ENCODE assay signal across 8 cellular contexts in genomic region chr3:101779047-101779807, GRCh38. TPM values are rescaled to one million over a fixed set of nuclear protein-coding genes. Genes with fewer than 3 reads are reported as not detected.
DNase-seq lines count a peak whose midpoint lies in the region; ATAC-seq and TF ChIP-seq lines count a peak whose summit lies in the region.

Gene NXPE3, plus strand, starts transcription at chr3:101779211. Its CDS starts 6,386 bp downstream, at chr3:101785597.

- H2AFZ ChIP-seq in OCI-LY3 (ENCODE audit: low read depth, low read length), result peak within 1 kb of the TSS; percentile 86

- H3K9ac ChIP-seq in OCI-LY3 (ENCODE audit: low read length), result peak within 1 kb of the TSS; percentile 62
- H3K9ac ChIP-seq in mucosa of rectum (ENCODE audit: low read depth in 1 of 2, low read length in 2 of 2), result peak within 1 kb of the TSS; percentile 74 to 83

- H3K4me1 ChIP-seq in OCI-LY3 (ENCODE audit: low read length), result peaks cover 15% of the 10 kb centered on the region
- H3K4me1 ChIP-seq in mucosa of rectum (ENCODE audit: control insufficient read depth in 2 of 2, insufficient read depth in 2 of 2, low read length in 2 of 2), result peaks cover 7 to 13% of the 10 kb centered on the region in 2 donors

- H3K36me3 ChIP-seq in OCI-LY3 (replicated peaks; ENCODE audit: low read depth, low read length), result peaks cover 10% of the 10 kb centered on the region
- peaks cover 0 to 8% of the 10 kb centered on the region in 2 donors for H3K36me3 ChIP-seq in mucosa of rectum (ENCODE audit: control insufficient read depth in 2 of 2, insufficient read depth in 2 of 2, low read length in 2 of 2)

- H3K4me3 ChIP-seq in OCI-LY3 (ENCODE audit: low read length) (peak within 1 kb of the TSS; percentile 81), epithelial cell of proximal tubule (ENCODE audit: low read depth, low read length) (peak within 1 kb of the TSS; percentile 78), mucosa of rectum (ENCODE audit: low read length in 2 of 2) (peak within 1 kb of the TSS; percentile 79 to 83)

- no peaks in the 10 kb centered on the region for H3K9me3 ChIP-seq in OCI-LY3 (ENCODE audit: insufficient read depth, low read length)
- H3K9me3 ChIP-seq in mucosa of rectum (ENCODE audit: control insufficient read depth in 2 of 2, low read length in 2 of 2), result no peaks in the 10 kb centered on the region

- peak within 1 kb of the TSS; percentile 74 for H3K4me2 ChIP-seq in OCI-LY3 (ENCODE audit: low read length)

- H4K20me1 ChIP-seq in OCI-LY3 (ENCODE audit: insufficient read depth, low read length), result no peaks in the 10 kb centered on the region

- ATAC-seq in GM21528 (IDR thresholded peaks at IDR 0.05; ENCODE audit: low FRiP score, unreplicated experiment), result peak; percentile 96

- H3K27ac ChIP-seq in OCI-LY3 (ENCODE audit: low read length) (peak within 1 kb of the TSS; percentile 26), mucosa of rectum (ENCODE audit: low read depth in 2 of 2, low read length in 2 of 2) (peak within 1 kb of the TSS; percentile 74 to 82)

- H3K79me2 ChIP-seq in OCI-LY3 (ENCODE audit: low read length), result no peaks in the 10 kb centered on the region; the same call in 1 of the 2 replicates

- TF ChIP-seq CTCF in OCI-LY3 (IDR thresholded peaks at IDR 0.05; ENCODE audit: low read depth, low read length), result no peak
- no peak for TF ChIP-seq CTCF in epithelial cell of proximal tubule (conservative IDR thresholded peaks at IDR 0.05; ENCODE audit: low read depth, low read length)

- DNase-seq in DMS 273 treated with DMSO at 0.1 percent for 48 hours (lab: John Stamatoyannopoulos, UW), result peak; percentile 82
- peak; percentile 72 for DNase-seq in HuH-7.5 (ENCODE audit: low spot score)
- DNase-seq in activated T-cell treated with anti-CD3 and anti-CD28 coated beads for 4 hours, result peak; percentile 94
- no peak for DNase-seq in epithelial cell of proximal tubule (ENCODE audit: low read depth)
- DNase-seq in stimulated activated CD8-positive, alpha-beta memory T cell treated with anti-CD3 and anti-CD28 coated beads, Interleukin-4, amount 100 ng/mL, for 48 hours, result peak; percentile 96

- H3K27me3 ChIP-seq in OCI-LY3 (ENCODE audit: low read depth, low read length) (no peaks in the 10 kb centered on the region), mucosa of rectum (ENCODE audit: control insufficient read depth in 2 of 2, insufficient read depth in 2 of 2, low read length in 2 of 2) (no peaks in the 10 kb centered on the region)

RNA-seq across cellular contexts. Expression of gene NXPE3, which starts in this region (rescaled TPM):
- total RNA-seq in epithelial cell of proximal tubule, result 8.0 and 11.5 TPM in 2 replicates
